1 cellular context compared by ENCODE assay signal in genomic region chr1:222582099-222582774, GRCh38.
A peak's percentile ranks its signal among the peaks of the same experiment; 100 is the strongest.
TF ChIP-seq lines count a peak whose summit lies in the region.

No MANE protein-coding gene starts in this region.

TF ChIP-seq in SK-N-SH, 30 proteins besides CTCF, POLR2A, EP300 and RAD21:
- TF ChIP-seq JUND (IDR thresholded peaks at IDR 0.05) (peak; percentile 35; the same call in 1 of the 2 replicates), PBX3 (IDR thresholded peaks at IDR 0.05) (0 out of 2 replicates have a peak, but pooled peaks have one; percentile 5), ELF1 (IDR thresholded peaks at IDR 0.05) (no peak), FOSL2 (IDR thresholded peaks at IDR 0.05; ENCODE audit: borderline replicate concordance, low read depth) (0 out of 2 replicates have a peak, but pooled peaks have one; percentile 22)
